8 cellular contexts compared by ENCODE assay signal in the genomic region with DNA sequence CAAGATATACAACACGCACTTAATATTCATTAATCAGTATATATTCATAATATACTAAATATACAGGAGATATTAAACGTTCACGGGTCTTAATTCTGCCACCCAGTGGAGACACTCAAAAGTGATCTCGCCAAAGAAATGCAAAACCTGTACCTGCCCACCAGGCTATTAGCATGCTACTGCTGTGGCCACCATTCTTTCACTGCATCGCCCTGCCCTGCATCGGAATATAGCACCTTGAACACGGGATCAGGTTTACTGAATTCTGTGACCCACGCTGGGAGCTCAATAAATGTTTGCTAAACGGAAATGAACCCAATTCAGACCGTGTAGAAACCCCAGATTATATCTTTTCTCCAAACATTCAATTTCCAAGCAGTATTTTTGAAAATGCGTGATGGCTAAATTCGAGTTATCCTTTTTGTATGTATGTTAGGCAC. TPM values are rescaled to one million over a fixed set of nuclear protein-coding genes. Genes with fewer than 3 reads are reported as not detected.
DNase-seq lines count a peak whose midpoint lies in the region; ATAC-seq and TF ChIP-seq lines count a peak whose summit lies in the region.

No MANE protein-coding gene starts in this region.

- H2AFZ ChIP-seq in neuron (ENCODE audit: low read depth, low read length): peak overlapping the region; percentile 80

- no peak for TF ChIP-seq EP300 in gastroesophageal sphincter (IDR thresholded peaks at IDR 0.05)

- peak; percentile 19 for DNase-seq in DMS 273 treated with DMSO at 0.1 percent for 48 hours (lab: John Stamatoyannopoulos, UW)
- DNase-seq in HK-2 (ENCODE audit: unreplicated experiment): peak; percentile 37
- peak; percentile 70 for DNase-seq in RKO (ENCODE audit: low spot score)
- peak; percentile 43 for DNase-seq in activated effector memory CD4-positive, alpha-beta T cell treated with Interleukin-2 at 50 U/mL for 16 hours
- DNase-seq in NCI-H2029 (lab: John Stamatoyannopoulos, UW): no peak

- peak; percentile 40 for ATAC-seq in GM21367 (IDR thresholded peaks at IDR 0.05; ENCODE audit: unreplicated experiment)
- ATAC-seq in gastroesophageal sphincter: no peak

- TF ChIP-seq CTCF in gastroesophageal sphincter (IDR thresholded peaks at IDR 0.05): peak; percentile 35 to 64 (median 62)

- H3K4me3 ChIP-seq in gastroesophageal sphincter (peak overlapping the region; percentile 67 to 69), neuron (ENCODE audit: low read length) (peak overlapping the region; percentile 71)

- no peak for TF ChIP-seq POLR2A in gastroesophageal sphincter (IDR thresholded peaks at IDR 0.05)

- 0 to 1% methylated on average over 1 to 12 of the region's 12 CpGs for WGBS in gastroesophageal sphincter (ENCODE audit: low coverage in 1 of 2), 2 donors

- H3K4me1 ChIP-seq in gastroesophageal sphincter (peaks cover 0 to 35% (median 6%) of the 10 kb centered on the region in 3 donors), neuron (ENCODE audit: insufficient read depth, low read length) (peaks cover 9% of the 10 kb centered on the region)

- H3K36me3 ChIP-seq in gastroesophageal sphincter (no peaks in the 10 kb centered on the region), neuron (ENCODE audit: insufficient read depth, low read length) (no peaks in the 10 kb centered on the region)

- H3K27ac ChIP-seq in gastroesophageal sphincter: peak overlapping the region; percentile 83 to 96 (median 93)

- H3K9me3 ChIP-seq in gastroesophageal sphincter (no peaks in the 10 kb centered on the region), neuron (ENCODE audit: low read length) (no peaks in the 10 kb centered on the region)

- H3K27me3 ChIP-seq in gastroesophageal sphincter (no peaks in the 10 kb centered on the region), neuron (ENCODE audit: insufficient read depth, low read length) (no peaks in the 10 kb centered on the region)

RNA-seq across cellular contexts. Expression of a gene that starts 0.8 kb away (rescaled TPM):
- 10 to 100 TPM; 16.6 to 26.0 (median 22.6) TPM for total RNA-seq in gastroesophageal sphincter

RNA-seq across cellular contexts. Expression of a gene that starts 7.2 kb away (rescaled TPM):
- total RNA-seq in gastroesophageal sphincter: 10 to 100 TPM in 3 of 4 donors, 1 to 10 TPM in 1; 9.1 to 21.4 (median 12.3) TPM
